In genomic region chr16:30984669-30985400, GRCh38 we compare ENCODE assay signal across 8 cellular contexts. TPM values are rescaled to one million over a fixed set of nuclear protein-coding genes. Genes with fewer than 3 reads are reported as not detected.
DNase-seq lines count a peak whose midpoint lies in the region; ATAC-seq, FAIRE-seq and TF ChIP-seq lines count a peak whose summit lies in the region.

Gene HSD3B7 (plus strand): TSS chr16:30985207. CDS start chr16:30985659, 452 bp downstream.

- peak; percentile 74 to 86 for ATAC-seq in natural killer cell treated with Interleukin-12 subunit alpha and Interleukin-12 subunit beta and Interleukin-15 and Interleukin-18, amount 100 ng/mL, for 72 hours
- peak; percentile 82 to 83 for ATAC-seq in stimulated activated naive B cell treated with anti-CD40 and anti-IgM and Interleukin-4, amounts not matched to agents 10 μg/mL and 1 μg/mL and 100 μg/mL, for 72 hours (replicated peaks)
- ATAC-seq in HG02623 (IDR thresholded peaks at IDR 0.05; ENCODE audit: unreplicated experiment) = no peak

- H3K36me3 Mint-ChIP-seq in natural killer cell treated with Interleukin-12 subunit alpha and Interleukin-12 subunit beta and Interleukin-15 and Interleukin-18, amount 100 ng/mL, for 72 hours = no peaks in the 10 kb centered on the region
- peaks cover 53 to 58% of the 10 kb centered on the region in 2 donors for H3K36me3 Mint-ChIP-seq in stimulated activated naive B cell treated with anti-CD40 and anti-IgM and Interleukin-4, amounts not matched to agents 10 μg/mL and 1 μg/mL and 100 μg/mL, for 72 hours

- no peaks in the 10 kb centered on the region for H3K27me3 Mint-ChIP-seq in natural killer cell treated with Interleukin-12 subunit alpha and Interleukin-12 subunit beta and Interleukin-15 and Interleukin-18, amount 100 ng/mL, for 72 hours
- no peaks in the 10 kb centered on the region for H3K27me3 Mint-ChIP-seq in stimulated activated naive B cell treated with anti-CD40 and anti-IgM and Interleukin-4, amounts not matched to agents 10 μg/mL and 1 μg/mL and 100 μg/mL, for 72 hours

- H3K9ac ChIP-seq in ES-I3 (ENCODE audit: low read depth, low read length) = peak within 1 kb of the TSS; percentile 52
- no peak within 1 kb of the TSS for H3K9ac ChIP-seq in HUES48 (ENCODE audit: low read depth, low read length)

- peaks cover 0 to 7% of the 10 kb centered on the region in 2 donors for H3K4me1 Mint-ChIP-seq in natural killer cell treated with Interleukin-12 subunit alpha and Interleukin-12 subunit beta and Interleukin-15 and Interleukin-18, amount 100 ng/mL, for 72 hours (ENCODE audit: low read depth in 2 of 2)
- peaks cover 8 to 21% of the 10 kb centered on the region in 2 donors for H3K4me1 Mint-ChIP-seq in stimulated activated naive B cell treated with anti-CD40 and anti-IgM and Interleukin-4, amounts not matched to agents 10 μg/mL and 1 μg/mL and 100 μg/mL, for 72 hours

- DNase-seq in RCC 7860 (ENCODE audit: low spot score) (peak; percentile 64), activated T-helper 1 cell treated with Interleukin-2 at 50 U/mL for 16 hours (ENCODE audit: low read depth) (peak; percentile 69), fibroblast of pulmonary artery (ENCODE audit: low read depth) (peak; percentile 80)
- DNase-seq in natural killer cell treated with Interleukin-12 subunit alpha and Interleukin-12 subunit beta and Interleukin-15 and Interleukin-18, amount 100 ng/mL, for 72 hours (ENCODE audit: low spot score) = peak; percentile 85
- DNase-seq in stimulated activated naive B cell treated with anti-CD40 and anti-IgM and Interleukin-4, amounts not matched to agents 10 μg/mL and 1 μg/mL and 100 μg/mL, for 72 hours = peak; percentile 63

- peak within 1 kb of the TSS; percentile 49; the same call in 1 of the 2 replicates for H3K4me3 ChIP-seq in HUES48 (ENCODE audit: low read depth, low read length)
- peak within 1 kb of the TSS; percentile 47 for H3K4me3 ChIP-seq in fibroblast of pulmonary artery (replicated peaks; ENCODE audit: low read depth, low read length)

- H3K27ac Mint-ChIP-seq in natural killer cell treated with Interleukin-12 subunit alpha and Interleukin-12 subunit beta and Interleukin-15 and Interleukin-18, amount 100 ng/mL, for 72 hours = no peak within 1 kb of the TSS
- no peak within 1 kb of the TSS for H3K27ac Mint-ChIP-seq in stimulated activated naive B cell treated with anti-CD40 and anti-IgM and Interleukin-4, amounts not matched to agents 10 μg/mL and 1 μg/mL and 100 μg/mL, for 72 hours

- H3K4me1 ChIP-seq in ES-I3 (ENCODE audit: insufficient read depth, low read length) (no peaks in the 10 kb centered on the region), HUES48 (ENCODE audit: control insufficient read depth, insufficient read depth, low read length) (peaks cover 3% of the 10 kb centered on the region; the same call in 1 of the 2 replicates)

- no peaks in the 10 kb centered on the region for H3K9me3 ChIP-seq in ES-I3 (ENCODE audit: control insufficient read depth, insufficient read depth, low read length)
- H3K9me3 ChIP-seq in HUES48 (ENCODE audit: control insufficient read depth, insufficient read depth, low read length) = no peaks in the 10 kb centered on the region

- peak; percentile 88 for TF ChIP-seq CTCF in fibroblast of pulmonary artery (IDR thresholded peaks at IDR 0.05; ENCODE audit: low read length, missing control alignments)

- no peaks in the 10 kb centered on the region for H3K9me3 Mint-ChIP-seq in natural killer cell treated with Interleukin-12 subunit alpha and Interleukin-12 subunit beta and Interleukin-15 and Interleukin-18, amount 100 ng/mL, for 72 hours
- H3K9me3 Mint-ChIP-seq in stimulated activated naive B cell treated with anti-CD40 and anti-IgM and Interleukin-4, amounts not matched to agents 10 μg/mL and 1 μg/mL and 100 μg/mL, for 72 hours = no peaks in the 10 kb centered on the region

- no peaks in the 10 kb centered on the region for H3K27me3 ChIP-seq in HUES48 (ENCODE audit: control insufficient read depth, insufficient read depth, low read length)

- H3K4me3 Mint-ChIP-seq in natural killer cell treated with Interleukin-12 subunit alpha and Interleukin-12 subunit beta and Interleukin-15 and Interleukin-18, amount 100 ng/mL, for 72 hours = no peak within 1 kb of the TSS
- H3K4me3 Mint-ChIP-seq in stimulated activated naive B cell treated with anti-CD40 and anti-IgM and Interleukin-4, amounts not matched to agents 10 μg/mL and 1 μg/mL and 100 μg/mL, for 72 hours = no peak within 1 kb of the TSS

- H3K36me3 ChIP-seq in ES-I3 (ENCODE audit: insufficient read depth, low read length) (peaks cover 4% of the 10 kb centered on the region; the same call in 1 of the 2 replicates), HUES48 (ENCODE audit: control insufficient read depth, insufficient read depth, low read length) (peaks cover 38% of the 10 kb centered on the region)

- H3K27ac ChIP-seq in HUES48 (ENCODE audit: low read depth, low read length) = peak within 1 kb of the TSS; percentile 14

- FAIRE-seq in RCC 7860 (lab: Jason Lieb, UNC) = no peak

RNA-seq across cellular contexts. Expression of gene HSD3B7, which starts in this region (rescaled TPM):
- total RNA-seq in natural killer cell treated with Interleukin-12 subunit alpha and Interleukin-12 subunit beta and Interleukin-15 and Interleukin-18, amount 100 ng/mL, for 72 hours = 1 to 10 TPM; 2.3 to 5.3 TPM
